ENCODE assay signal across 11 cellular contexts in genomic region chr21:14787312-14787711, GRCh38.
"Had no signal": no experiment of that assay in that cellular context is flagged by ENCODE, and none has a peak within 500 bp of the region (broad histone marks: within the 10 kb centered on the region; RNA-seq: fewer than 3 reads in every experiment).

No MANE protein-coding gene starts in this region.

- H3K4me2 ChIP-seq: GM23338 had no signal

- H3K4me3 ChIP-seq: GM23248, GM23338, HAP-1 had no signal

- H3K27ac Mint-ChIP-seq: GM23338, H9, HFFc6 had no signal

- H3K4me1 ChIP-seq: HAP-1 had no signal

- FAIRE-seq: H1, H54 had no signal

- H3K36me3 ChIP-seq: HAP-1 had no signal

- H3K4me3 Mint-ChIP-seq: GM23338, H9, HFFc6 had no signal

- ATAC-seq: GM23338, HCT116 had no signal

- DNase-seq: GM23248, GOT3, H7, H9, HCEC 1CT, HFFc6 had no signal

- H3K9me3 Mint-ChIP-seq: GM23338, H9, HFFc6 had no signal

- H3K4me1 Mint-ChIP-seq: GM23338, H9 had no signal

- H3K9me3 ChIP-seq: HAP-1 had no signal

- H3K27ac ChIP-seq: GM23248 had no signal

- H2AFZ ChIP-seq: GM23248, GM23338 had no signal

- H3K9ac ChIP-seq: GM23248 had no signal
